2 cellular contexts compared by ENCODE assay signal in genomic region chr6:134642819-134643218, GRCh38.
TF ChIP-seq lines count a peak whose summit lies in the region.

No MANE protein-coding gene starts in this region.

TF ChIP-seq in liver, 16 proteins besides CTCF, POLR2A, EP300 and RAD21 (continued from another document):
- TF ChIP-seq RXRA (IDR thresholded peaks at IDR 0.05) (no peak), JUND (IDR thresholded peaks at IDR 0.05) (no peak), GABPA (IDR thresholded peaks at IDR 0.05 in 1 of 2, conservative IDR thresholded peaks at IDR 0.05 in 1 of 2) (no peak), HNF4A (conservative IDR thresholded peaks at IDR 0.05) (peak; percentile 46 to 60), HNF4G (IDR thresholded peaks at IDR 0.05) (no peak), REST (IDR thresholded peaks at IDR 0.05) (no peak), YY1 (IDR thresholded peaks at IDR 0.05) (no peak)

TF ChIP-seq in HepG2, 621 proteins besides CTCF, POLR2A, EP300 and RAD21 (continued from another document):
- TF ChIP-seq ZBTB26 (CRISPR knock-in tag; IDR thresholded peaks at IDR 0.05; ENCODE audit: borderline replicate concordance): no peak
- no peak for TF ChIP-seq EHMT2 (IDR thresholded peaks at IDR 0.05; ENCODE audit: borderline replicate concordance, low read depth, low read length)
- no peak for TF ChIP-seq MZF1 (CRISPR knock-in tag; IDR thresholded peaks at IDR 0.05; ENCODE audit: borderline replicate concordance)
- no peak for TF ChIP-seq GABPA (IDR thresholded peaks at IDR 0.05; ENCODE audit: low read depth, low read length)
- TF ChIP-seq GABPA (CRISPR knock-in tag; IDR thresholded peaks at IDR 0.05; ENCODE audit: low read depth): no peak
- no peak for TF ChIP-seq SMARCE1 (IDR thresholded peaks at IDR 0.05; ENCODE audit: borderline replicate concordance)
- TF ChIP-seq FOSL2 (CRISPR knock-in tag; IDR thresholded peaks at IDR 0.05): no peak
- TF ChIP-seq ZEB1 (IDR thresholded peaks at IDR 0.05; ENCODE audit: insufficient replicate concordance, low read depth): no peak
- no peak for TF ChIP-seq ZBTB49 (CRISPR knock-in tag; IDR thresholded peaks at IDR 0.05; ENCODE audit: borderline replicate concordance)
- TF ChIP-seq ZNF350 (CRISPR knock-in tag; IDR thresholded peaks at IDR 0.05; ENCODE audit: borderline replicate concordance, low read depth): no peak
- TF ChIP-seq ZNF562 (CRISPR knock-in tag; IDR thresholded peaks at IDR 0.05; ENCODE audit: borderline replicate concordance): no peak
